1 cellular context compared by ENCODE assay signal in genomic region chr10:119297207-119297968, GRCh38.
TF ChIP-seq lines count a peak whose summit lies in the region.

No MANE protein-coding gene starts in this region.

TF ChIP-seq in WTC11, 78 proteins besides CTCF, POLR2A, EP300 and RAD21 (continued from another document):
- TF ChIP-seq, protein P1, sequence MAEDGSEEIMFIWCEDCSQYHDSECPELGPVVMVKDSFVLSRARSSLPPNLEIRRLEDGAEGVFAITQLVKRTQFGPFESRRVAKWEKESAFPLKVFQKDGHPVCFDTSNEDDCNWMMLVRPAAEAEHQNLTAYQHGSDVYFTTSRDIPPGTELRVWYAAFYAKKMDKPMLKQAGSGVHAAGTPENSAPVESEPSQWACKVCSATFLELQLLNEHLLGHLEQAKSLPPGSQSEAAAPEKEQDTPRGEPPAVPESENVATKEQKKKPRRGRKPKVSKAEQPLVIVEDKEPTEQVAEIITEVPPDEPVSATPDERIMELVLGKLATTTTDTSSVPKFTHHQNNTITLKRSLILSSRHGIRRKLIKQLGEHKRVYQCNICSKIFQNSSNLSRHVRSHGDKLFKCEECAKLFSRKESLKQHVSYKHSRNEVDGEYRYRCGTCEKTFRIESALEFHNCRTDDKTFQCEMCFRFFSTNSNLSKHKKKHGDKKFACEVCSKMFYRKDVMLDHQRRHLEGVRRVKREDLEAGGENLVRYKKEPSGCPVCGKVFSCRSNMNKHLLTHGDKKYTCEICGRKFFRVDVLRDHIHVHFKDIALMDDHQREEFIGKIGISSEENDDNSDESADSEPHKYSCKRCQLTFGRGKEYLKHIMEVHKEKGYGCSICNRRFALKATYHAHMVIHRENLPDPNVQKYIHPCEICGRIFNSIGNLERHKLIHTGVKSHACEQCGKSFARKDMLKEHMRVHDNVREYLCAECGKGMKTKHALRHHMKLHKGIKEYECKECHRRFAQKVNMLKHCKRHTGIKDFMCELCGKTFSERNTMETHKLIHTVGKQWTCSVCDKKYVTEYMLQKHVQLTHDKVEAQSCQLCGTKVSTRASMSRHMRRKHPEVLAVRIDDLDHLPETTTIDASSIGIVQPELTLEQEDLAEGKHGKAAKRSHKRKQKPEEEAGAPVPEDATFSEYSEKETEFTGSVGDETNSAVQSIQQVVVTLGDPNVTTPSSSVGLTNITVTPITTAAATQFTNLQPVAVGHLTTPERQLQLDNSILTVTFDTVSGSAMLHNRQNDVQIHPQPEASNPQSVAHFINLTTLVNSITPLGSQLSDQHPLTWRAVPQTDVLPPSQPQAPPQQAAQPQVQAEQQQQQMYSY (CRISPR knock-in tag; IDR thresholded peaks at IDR 0.05) = no peak
- TF ChIP-seq HMGA2 (CRISPR knock-in tag; IDR thresholded peaks at IDR 0.05) (no peak), TEAD4 (CRISPR knock-in tag; IDR thresholded peaks at IDR 0.05) (no peak)
- TF ChIP-seq, protein P2, sequence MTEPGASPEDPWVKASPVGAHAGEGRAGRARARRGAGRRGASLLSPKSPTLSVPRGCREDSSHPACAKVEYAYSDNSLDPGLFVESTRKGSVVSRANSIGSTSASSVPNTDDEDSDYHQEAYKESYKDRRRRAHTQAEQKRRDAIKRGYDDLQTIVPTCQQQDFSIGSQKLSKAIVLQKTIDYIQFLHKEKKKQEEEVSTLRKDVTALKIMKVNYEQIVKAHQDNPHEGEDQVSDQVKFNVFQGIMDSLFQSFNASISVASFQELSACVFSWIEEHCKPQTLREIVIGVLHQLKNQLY (CRISPR knock-in tag; IDR thresholded peaks at IDR 0.05) = no peak
TF ChIP-seq in WTC11: peak in this region for 0.
